Comparison of ENCODE assay signal across 1 cellular context in the genomic region with DNA sequence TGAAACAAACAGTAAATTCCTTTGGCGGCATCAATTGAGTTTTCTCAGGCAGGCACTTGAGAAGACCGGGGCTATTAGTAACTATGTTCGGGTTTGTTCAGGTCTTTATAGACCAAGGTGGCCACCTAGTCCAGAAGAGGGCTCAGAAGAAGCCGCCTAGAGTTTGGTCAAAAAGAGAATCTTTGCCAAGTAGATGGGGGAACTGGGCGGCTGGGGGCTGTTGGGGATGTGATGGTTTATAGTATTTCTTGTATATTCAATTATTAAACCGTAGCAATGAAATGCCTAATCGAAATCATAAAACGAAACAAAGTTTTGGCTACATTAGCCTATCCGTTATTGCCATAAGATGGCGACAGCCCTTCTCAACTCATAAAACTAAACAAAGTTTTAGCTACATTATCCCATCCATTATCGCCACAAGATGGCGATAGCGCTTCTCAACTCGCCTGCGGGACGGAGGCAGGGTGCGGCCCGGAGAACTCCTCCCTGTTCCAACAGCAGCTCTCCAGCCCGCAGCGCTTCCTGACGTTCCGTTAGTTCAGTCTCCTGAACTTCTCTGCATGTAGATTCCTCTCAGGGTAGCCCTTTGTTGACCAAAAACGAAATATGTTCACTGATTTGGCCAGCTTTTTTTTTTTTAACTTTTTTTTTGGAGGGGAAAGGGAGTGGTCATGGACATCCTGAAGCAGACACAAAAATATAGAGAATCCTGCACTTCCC.
A peak's percentile ranks its signal among the peaks of the same experiment; 100 is the strongest.
TF ChIP-seq lines count a peak whose summit lies in the region.

No MANE protein-coding gene starts in this region.

TF ChIP-seq in HepG2, 621 proteins besides CTCF, POLR2A, EP300 and RAD21 (continued from another document and continues in another):
- TF ChIP-seq, protein P1, sequence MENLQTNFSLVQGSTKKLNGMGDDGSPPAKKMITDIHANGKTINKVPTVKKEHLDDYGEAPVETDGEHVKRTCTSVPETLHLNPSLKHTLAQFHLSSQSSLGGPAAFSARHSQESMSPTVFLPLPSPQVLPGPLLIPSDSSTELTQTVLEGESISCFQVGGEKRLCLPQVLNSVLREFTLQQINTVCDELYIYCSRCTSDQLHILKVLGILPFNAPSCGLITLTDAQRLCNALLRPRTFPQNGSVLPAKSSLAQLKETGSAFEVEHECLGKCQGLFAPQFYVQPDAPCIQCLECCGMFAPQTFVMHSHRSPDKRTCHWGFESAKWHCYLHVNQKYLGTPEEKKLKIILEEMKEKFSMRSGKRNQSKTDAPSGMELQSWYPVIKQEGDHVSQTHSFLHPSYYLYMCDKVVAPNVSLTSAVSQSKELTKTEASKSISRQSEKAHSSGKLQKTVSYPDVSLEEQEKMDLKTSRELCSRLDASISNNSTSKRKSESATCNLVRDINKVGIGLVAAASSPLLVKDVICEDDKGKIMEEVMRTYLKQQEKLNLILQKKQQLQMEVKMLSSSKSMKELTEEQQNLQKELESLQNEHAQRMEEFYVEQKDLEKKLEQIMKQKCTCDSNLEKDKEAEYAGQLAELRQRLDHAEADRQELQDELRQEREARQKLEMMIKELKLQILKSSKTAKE (CRISPR knock-in tag; IDR thresholded peaks at IDR 0.05; ENCODE audit: borderline replicate concordance): no peak
- TF ChIP-seq, protein P2, sequence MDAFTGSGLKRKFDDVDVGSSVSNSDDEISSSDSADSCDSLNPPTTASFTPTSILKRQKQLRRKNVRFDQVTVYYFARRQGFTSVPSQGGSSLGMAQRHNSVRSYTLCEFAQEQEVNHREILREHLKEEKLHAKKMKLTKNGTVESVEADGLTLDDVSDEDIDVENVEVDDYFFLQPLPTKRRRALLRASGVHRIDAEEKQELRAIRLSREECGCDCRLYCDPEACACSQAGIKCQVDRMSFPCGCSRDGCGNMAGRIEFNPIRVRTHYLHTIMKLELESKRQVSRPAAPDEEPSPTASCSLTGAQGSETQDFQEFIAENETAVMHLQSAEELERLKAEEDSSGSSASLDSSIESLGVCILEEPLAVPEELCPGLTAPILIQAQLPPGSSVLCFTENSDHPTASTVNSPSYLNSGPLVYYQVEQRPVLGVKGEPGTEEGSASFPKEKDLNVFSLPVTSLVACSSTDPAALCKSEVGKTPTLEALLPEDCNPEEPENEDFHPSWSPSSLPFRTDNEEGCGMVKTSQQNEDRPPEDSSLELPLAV (CRISPR knock-in tag; conservative IDR thresholded peaks at IDR 0.05; ENCODE audit: low read depth): no peak
- TF ChIP-seq, protein P3, sequence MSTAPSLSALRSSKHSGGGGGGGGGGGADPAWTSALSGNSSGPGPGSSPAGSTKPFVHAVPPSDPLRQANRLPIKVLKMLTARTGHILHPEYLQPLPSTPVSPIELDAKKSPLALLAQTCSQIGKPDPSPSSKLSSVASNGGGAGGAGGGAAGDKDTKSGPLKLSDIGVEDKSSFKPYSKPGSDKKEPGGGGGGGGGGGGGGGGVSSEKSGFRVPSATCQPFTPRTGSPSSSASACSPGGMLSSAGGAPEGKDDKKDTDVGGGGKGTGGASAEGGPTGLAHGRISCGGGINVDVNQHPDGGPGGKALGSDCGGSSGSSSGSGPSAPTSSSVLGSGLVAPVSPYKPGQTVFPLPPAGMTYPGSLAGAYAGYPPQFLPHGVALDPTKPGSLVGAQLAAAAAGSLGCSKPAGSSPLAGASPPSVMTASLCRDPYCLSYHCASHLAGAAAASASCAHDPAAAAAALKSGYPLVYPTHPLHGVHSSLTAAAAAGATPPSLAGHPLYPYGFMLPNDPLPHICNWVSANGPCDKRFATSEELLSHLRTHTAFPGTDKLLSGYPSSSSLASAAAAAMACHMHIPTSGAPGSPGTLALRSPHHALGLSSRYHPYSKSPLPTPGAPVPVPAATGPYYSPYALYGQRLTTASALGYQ (CRISPR knock-in tag; IDR thresholded peaks at IDR 0.05): peak; percentile 37; the same call in 1 of the 2 replicates
- TF ChIP-seq RARA (CRISPR knock-in tag; IDR thresholded peaks at IDR 0.05) (peak; percentile 40; the same call in 1 of the 2 replicates), MTA3 (CRISPR knock-in tag; IDR thresholded peaks at IDR 0.05) (no peak), ZNF768 (CRISPR knock-in tag; IDR thresholded peaks at IDR 0.05) (no peak), PHF8 (CRISPR knock-in tag; IDR thresholded peaks at IDR 0.05) (peak; percentile 51; the same call in 1 of the 2 replicates), ZNF335 (CRISPR knock-in tag; IDR thresholded peaks at IDR 0.05) (no peak), RFXAP (CRISPR knock-in tag; IDR thresholded peaks at IDR 0.05; ENCODE audit: borderline replicate concordance) (peak; percentile 63; the same call in 1 of the 2 replicates), ZSCAN12 (CRISPR knock-in tag; IDR thresholded peaks at IDR 0.05) (no peak), TEAD3 (CRISPR knock-in tag; optimal IDR thresholded peaks at IDR 0.05; ENCODE audit: borderline replicate concordance) (peak; percentile 81), DMAP1 (CRISPR knock-in tag; IDR thresholded peaks at IDR 0.05) (0 out of 2 replicates have a peak, but pooled peaks have one; percentile 36), MIER3 (CRISPR knock-in tag; IDR thresholded peaks at IDR 0.05; ENCODE audit: borderline replicate concordance) (peak; percentile 83; the same call in 1 of the 2 replicates), ZNF124 (CRISPR knock-in tag; IDR thresholded peaks at IDR 0.05) (peak; percentile 89; the same call in 1 of the 2 replicates), ZNF83 (CRISPR knock-in tag; IDR thresholded peaks at IDR 0.05; ENCODE audit: borderline replicate concordance) (no peak), FOXJ3 (CRISPR knock-in tag; IDR thresholded peaks at IDR 0.05; ENCODE audit: borderline replicate concordance) (peak; percentile 72; the same call in 1 of the 2 replicates), DNMT1 (CRISPR knock-in tag; IDR thresholded peaks at IDR 0.05) (0 out of 2 replicates have a peak, but pooled peaks have one; percentile 35), ZNF230 (CRISPR knock-in tag; IDR thresholded peaks at IDR 0.05) (no peak)
- TF ChIP-seq, protein P4, sequence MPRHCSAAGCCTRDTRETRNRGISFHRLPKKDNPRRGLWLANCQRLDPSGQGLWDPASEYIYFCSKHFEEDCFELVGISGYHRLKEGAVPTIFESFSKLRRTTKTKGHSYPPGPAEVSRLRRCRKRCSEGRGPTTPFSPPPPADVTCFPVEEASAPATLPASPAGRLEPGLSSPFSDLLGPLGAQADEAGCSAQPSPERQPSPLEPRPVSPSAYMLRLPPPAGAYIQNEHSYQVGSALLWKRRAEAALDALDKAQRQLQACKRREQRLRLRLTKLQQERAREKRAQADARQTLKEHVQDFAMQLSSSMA (CRISPR knock-in tag; IDR thresholded peaks at IDR 0.05): no peak
- TF ChIP-seq, protein P5, sequence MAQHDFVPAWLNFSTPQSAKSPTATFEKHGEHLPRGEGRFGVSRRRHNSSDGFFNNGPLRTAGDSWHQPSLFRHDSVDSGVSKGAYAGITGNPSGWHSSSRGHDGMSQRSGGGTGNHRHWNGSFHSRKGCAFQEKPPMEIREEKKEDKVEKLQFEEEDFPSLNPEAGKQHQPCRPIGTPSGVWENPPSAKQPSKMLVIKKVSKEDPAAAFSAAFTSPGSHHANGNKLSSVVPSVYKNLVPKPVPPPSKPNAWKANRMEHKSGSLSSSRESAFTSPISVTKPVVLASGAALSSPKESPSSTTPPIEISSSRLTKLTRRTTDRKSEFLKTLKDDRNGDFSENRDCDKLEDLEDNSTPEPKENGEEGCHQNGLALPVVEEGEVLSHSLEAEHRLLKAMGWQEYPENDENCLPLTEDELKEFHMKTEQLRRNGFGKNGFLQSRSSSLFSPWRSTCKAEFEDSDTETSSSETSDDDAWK (CRISPR knock-in tag; IDR thresholded peaks at IDR 0.05): no peak
- TF ChIP-seq, protein P6, sequence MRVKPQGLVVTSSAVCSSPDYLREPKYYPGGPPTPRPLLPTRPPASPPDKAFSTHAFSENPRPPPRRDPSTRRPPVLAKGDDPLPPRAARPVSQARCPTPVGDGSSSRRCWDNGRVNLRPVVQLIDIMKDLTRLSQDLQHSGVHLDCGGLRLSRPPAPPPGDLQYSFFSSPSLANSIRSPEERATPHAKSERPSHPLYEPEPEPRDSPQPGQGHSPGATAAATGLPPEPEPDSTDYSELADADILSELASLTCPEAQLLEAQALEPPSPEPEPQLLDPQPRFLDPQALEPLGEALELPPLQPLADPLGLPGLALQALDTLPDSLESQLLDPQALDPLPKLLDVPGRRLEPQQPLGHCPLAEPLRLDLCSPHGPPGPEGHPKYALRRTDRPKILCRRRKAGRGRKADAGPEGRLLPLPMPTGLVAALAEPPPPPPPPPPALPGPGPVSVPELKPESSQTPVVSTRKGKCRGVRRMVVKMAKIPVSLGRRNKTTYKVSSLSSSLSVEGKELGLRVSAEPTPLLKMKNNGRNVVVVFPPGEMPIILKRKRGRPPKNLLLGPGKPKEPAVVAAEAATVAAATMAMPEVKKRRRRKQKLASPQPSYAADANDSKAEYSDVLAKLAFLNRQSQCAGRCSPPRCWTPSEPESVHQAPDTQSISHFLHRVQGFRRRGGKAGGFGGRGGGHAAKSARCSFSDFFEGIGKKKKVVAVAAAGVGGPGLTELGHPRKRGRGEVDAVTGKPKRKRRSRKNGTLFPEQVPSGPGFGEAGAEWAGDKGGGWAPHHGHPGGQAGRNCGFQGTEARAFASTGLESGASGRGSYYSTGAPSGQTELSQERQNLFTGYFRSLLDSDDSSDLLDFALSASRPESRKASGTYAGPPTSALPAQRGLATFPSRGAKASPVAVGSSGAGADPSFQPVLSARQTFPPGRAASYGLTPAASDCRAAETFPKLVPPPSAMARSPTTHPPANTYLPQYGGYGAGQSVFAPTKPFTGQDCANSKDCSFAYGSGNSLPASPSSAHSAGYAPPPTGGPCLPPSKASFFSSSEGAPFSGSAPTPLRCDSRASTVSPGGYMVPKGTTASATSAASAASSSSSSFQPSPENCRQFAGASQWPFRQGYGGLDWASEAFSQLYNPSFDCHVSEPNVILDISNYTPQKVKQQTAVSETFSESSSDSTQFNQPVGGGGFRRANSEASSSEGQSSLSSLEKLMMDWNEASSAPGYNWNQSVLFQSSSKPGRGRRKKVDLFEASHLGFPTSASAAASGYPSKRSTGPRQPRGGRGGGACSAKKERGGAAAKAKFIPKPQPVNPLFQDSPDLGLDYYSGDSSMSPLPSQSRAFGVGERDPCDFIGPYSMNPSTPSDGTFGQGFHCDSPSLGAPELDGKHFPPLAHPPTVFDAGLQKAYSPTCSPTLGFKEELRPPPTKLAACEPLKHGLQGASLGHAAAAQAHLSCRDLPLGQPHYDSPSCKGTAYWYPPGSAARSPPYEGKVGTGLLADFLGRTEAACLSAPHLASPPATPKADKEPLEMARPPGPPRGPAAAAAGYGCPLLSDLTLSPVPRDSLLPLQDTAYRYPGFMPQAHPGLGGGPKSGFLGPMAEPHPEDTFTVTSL (CRISPR knock-in tag; IDR thresholded peaks at IDR 0.05; ENCODE audit: borderline replicate concordance): no peak
- TF ChIP-seq, protein P7, sequence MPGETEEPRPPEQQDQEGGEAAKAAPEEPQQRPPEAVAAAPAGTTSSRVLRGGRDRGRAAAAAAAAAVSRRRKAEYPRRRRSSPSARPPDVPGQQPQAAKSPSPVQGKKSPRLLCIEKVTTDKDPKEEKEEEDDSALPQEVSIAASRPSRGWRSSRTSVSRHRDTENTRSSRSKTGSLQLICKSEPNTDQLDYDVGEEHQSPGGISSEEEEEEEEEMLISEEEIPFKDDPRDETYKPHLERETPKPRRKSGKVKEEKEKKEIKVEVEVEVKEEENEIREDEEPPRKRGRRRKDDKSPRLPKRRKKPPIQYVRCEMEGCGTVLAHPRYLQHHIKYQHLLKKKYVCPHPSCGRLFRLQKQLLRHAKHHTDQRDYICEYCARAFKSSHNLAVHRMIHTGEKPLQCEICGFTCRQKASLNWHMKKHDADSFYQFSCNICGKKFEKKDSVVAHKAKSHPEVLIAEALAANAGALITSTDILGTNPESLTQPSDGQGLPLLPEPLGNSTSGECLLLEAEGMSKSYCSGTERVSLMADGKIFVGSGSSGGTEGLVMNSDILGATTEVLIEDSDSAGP (CRISPR knock-in tag; IDR thresholded peaks at IDR 0.05; ENCODE audit: borderline replicate concordance): peak; percentile 47; the same call in 1 of the 2 replicates
- TF ChIP-seq, protein P8, sequence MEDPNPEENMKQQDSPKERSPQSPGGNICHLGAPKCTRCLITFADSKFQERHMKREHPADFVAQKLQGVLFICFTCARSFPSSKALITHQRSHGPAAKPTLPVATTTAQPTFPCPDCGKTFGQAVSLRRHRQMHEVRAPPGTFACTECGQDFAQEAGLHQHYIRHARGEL (CRISPR knock-in tag; IDR thresholded peaks at IDR 0.05): 0 out of 2 replicates have a peak, but pooled peaks have one; percentile 61
